ENCODE assay signal across 14 cellular contexts in the genomic region with DNA sequence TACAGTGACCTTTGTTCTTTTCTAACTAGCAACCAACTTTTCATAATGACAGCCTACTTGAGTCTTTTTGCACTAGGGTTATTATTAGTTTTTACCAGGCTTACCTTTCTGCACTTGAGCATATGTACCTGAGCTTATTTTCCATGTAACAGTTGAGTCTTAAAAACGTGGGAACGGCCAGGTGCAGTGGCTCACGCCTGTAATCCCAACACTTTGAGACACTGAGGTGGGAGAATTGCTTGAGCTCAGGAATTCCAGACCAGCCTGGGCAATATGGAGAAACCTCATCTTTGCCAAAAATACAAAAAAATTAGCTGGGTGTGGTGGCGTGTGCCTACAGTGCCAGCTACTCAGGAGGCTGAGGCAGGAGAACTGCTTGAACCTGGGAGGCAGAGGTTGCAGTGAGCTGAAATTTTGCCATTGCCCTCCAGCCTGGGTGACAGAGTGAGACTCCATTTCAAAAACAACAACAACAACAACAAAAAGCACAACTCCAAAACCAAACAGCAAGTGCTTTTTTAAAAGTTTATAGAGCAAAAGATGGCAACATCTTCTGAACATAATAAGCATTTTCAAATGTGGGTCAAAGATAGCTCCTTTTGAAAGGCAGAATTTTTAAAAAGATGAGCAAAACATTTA. TPM values are rescaled to one million over a fixed set of nuclear protein-coding genes. Genes with fewer than 3 reads are reported as not detected.
DNase-seq lines count a peak whose midpoint lies in the region; FAIRE-seq and TF ChIP-seq lines count a peak whose summit lies in the region.
"Had no signal": no experiment of that assay in that cellular context is flagged by ENCODE, and none has a peak within 500 bp of the region (broad histone marks: within the 10 kb centered on the region; RNA-seq: fewer than 3 reads in every experiment).

No MANE protein-coding gene starts in this region.

- H3K9ac ChIP-seq in keratinocyte (ENCODE audit: control insufficient read depth, extremely low read depth, insufficient read depth, low read length), result no peak overlapping the region

- FAIRE-seq in keratinocyte (lab: Jason Lieb, UNC), result no peak

- no peaks in the 10 kb centered on the region for H3K9me1 ChIP-seq in keratinocyte (ENCODE audit: control insufficient read depth, extremely low read depth, insufficient read depth, low read length)

- H3K4me2 ChIP-seq in keratinocyte (ENCODE audit: control insufficient read depth, extremely low read depth, insufficient read depth, low read depth, low read length), result peak overlapping the region; percentile 55

- peak overlapping the region; percentile 50 for H3K4me3 ChIP-seq in SJCRH30
- H3K4me3 ChIP-seq in keratinocyte (ENCODE audit: control insufficient read depth in 2 of 3, extremely low read depth in 1 of 3, insufficient read depth in 2 of 3, low read depth in 1 of 3, low read length in 3 of 3), result peak overlapping the region in 1 of 3 experiments; percentile 16
- no peak overlapping the region for H3K4me3 ChIP-seq in skin epidermis

- in situ Hi-C loops in GM13977 (cut with MboI; ENCODE audit: low pct_unique_long_range_greater_than_20kb, low sequenced_read_pairs, unreplicated experiment), result no loop called here

- dilution Hi-C loops in keratinocyte (cut with MboI; ENCODE audit: extremely low pct_ligation_motif_present, low sequenced_read_pairs), result no loop called here

- H3K36me3 ChIP-seq in SJCRH30 (peaks cover 2% of the 10 kb centered on the region; the same call in 1 of the 2 replicates), keratinocyte (ENCODE audit: control insufficient read depth in 2 of 2, extremely low read depth in 1 of 2, insufficient read depth in 2 of 2, low read length in 2 of 2) (no peaks in the 10 kb centered on the region)

- H3K27ac ChIP-seq in SJCRH30 (peak overlapping the region; percentile 70), keratinocyte (ENCODE audit: control insufficient read depth, insufficient read depth, low read length) (peak overlapping the region; percentile 39), skin epidermis (peak overlapping the region in 16 of 21 experiments; percentile 29 to 70 (median 58))

- H3K9me3 ChIP-seq in SJCRH30 (replicated peaks), result no peaks in the 10 kb centered on the region
- no peaks in the 10 kb centered on the region for H3K9me3 ChIP-seq in keratinocyte (ENCODE audit: control insufficient read depth, low read depth, low read length)

- TF ChIP-seq CTCF in keratinocyte (optimal IDR thresholded peaks at IDR 0.05 in 1 of 3, IDR thresholded peaks at IDR 0.05 in 1 of 3, conservative IDR thresholded peaks at IDR 0.05 in 1 of 3; ENCODE audit: extremely low read depth in 1 of 3, insufficient read depth in 2 of 3, low read length in 3 of 3) (no peak), GM13977 (IDR thresholded peaks at IDR 0.05; ENCODE audit: extremely low read depth, insufficient read depth, missing control alignments) (no peak)

- H3K27me3 ChIP-seq in SJCRH30, result no peaks in the 10 kb centered on the region
- no peaks in the 10 kb centered on the region for H3K27me3 ChIP-seq in keratinocyte (ENCODE audit: control insufficient read depth, extremely low read depth, insufficient read depth, low read length)

- no peaks in the 10 kb centered on the region for H3K79me2 ChIP-seq in keratinocyte (ENCODE audit: control insufficient read depth, insufficient read depth, low read length)

- H3K4me1 ChIP-seq in SJCRH30 (peaks cover 28% of the 10 kb centered on the region), keratinocyte (ENCODE audit: control insufficient read depth, extremely low read depth, insufficient read depth, low read length) (peaks cover 18% of the 10 kb centered on the region)

- H4K20me1 ChIP-seq in keratinocyte (ENCODE audit: control insufficient read depth, extremely low read depth, insufficient read depth, low read length), result no peaks in the 10 kb centered on the region

- H2AFZ ChIP-seq in keratinocyte (ENCODE audit: control insufficient read depth, low read length), result peak overlapping the region; percentile 49

- DNase-seq in DMS53 treated with DMSO at 0.1 percent for 48 hours (lab: John Stamatoyannopoulos, UW; ENCODE audit: unreplicated experiment), result peak; percentile 49
- DNase-seq in SJCRH30, result no peak
- no peak for DNase-seq in keratinocyte (ENCODE audit: low read depth, low spot score)
- DNase-seq in GM13977 (ENCODE audit: low spot score), result no peak
- no peak for DNase-seq in stimulated activated CD4-positive, alpha-beta T cell treated with anti-CD3 and anti-CD28 coated beads, Interleukin-2, amount 100 ng/mL, for 48 hours
- DNase-seq in hepatic stellate cell (ENCODE audit: low spot score), result no peak
- DNase-seq in glomerular visceral epithelial cell (ENCODE audit: extremely low spot score), result no peak
- DNase-seq: activated CD4-positive, CD25-positive, alpha-beta regulatory T cell treated with anti-CD3 and anti-CD28 coated beads, Interleukin-2, amount 50 U/mL, for 72 hours; activated T-cell treated with anti-CD3 and anti-CD28 coated beads for 4 hours; glutamatergic neuron; stimulated activated CD4-positive, alpha-beta T cell treated with anti-CD3 and anti-CD28 coated beads, Interleukin-4, amount 100 ng/mL, for 4 hours; stimulated activated naive CD4-positive, alpha-beta T cell treated with Interleukin-2 at 50 U/mL for 16 hours; SW 1271 had no signal

RNA-seq across cellular contexts. Expression of a gene that starts 57.1 kb away (rescaled TPM):
- total RNA-seq in SJCRH30 (2014; rRNA removed; shearing (Covaris generic)), result 0.18 and 0.24 TPM in 2 replicates
- polyA plus RNA-seq in keratinocyte, result 0.01 TPM in 1 of 3 replicates, not detected in the others
- polyA plus RNA-seq in keratinocyte (2011; ENCODE audit: low read depth), result not detected
- polyA plus RNA-seq in keratinocyte (2011; cell fraction: cytosol; rRNA removed), result not detected in 2 replicates
- polyA plus RNA-seq in keratinocyte (2011; cell fraction: nucleus; rRNA removed), result not detected in 2 replicates
- not detected in 2 replicates for polyA plus RNA-seq in keratinocyte (2012; ENCODE audit: low replicate concordance)
- polyA minus RNA-seq in keratinocyte, result not detected in 3 replicates
- polyA minus RNA-seq in keratinocyte (2011; cell fraction: cytosol; rRNA and poly(A)+ RNA removed), result not detected
- polyA minus RNA-seq in keratinocyte (2011; cell fraction: nucleus; rRNA and poly(A)+ RNA removed), result not detected in 2 replicates
